ENCODE assay signal across 8 cellular contexts in the genomic region with DNA sequence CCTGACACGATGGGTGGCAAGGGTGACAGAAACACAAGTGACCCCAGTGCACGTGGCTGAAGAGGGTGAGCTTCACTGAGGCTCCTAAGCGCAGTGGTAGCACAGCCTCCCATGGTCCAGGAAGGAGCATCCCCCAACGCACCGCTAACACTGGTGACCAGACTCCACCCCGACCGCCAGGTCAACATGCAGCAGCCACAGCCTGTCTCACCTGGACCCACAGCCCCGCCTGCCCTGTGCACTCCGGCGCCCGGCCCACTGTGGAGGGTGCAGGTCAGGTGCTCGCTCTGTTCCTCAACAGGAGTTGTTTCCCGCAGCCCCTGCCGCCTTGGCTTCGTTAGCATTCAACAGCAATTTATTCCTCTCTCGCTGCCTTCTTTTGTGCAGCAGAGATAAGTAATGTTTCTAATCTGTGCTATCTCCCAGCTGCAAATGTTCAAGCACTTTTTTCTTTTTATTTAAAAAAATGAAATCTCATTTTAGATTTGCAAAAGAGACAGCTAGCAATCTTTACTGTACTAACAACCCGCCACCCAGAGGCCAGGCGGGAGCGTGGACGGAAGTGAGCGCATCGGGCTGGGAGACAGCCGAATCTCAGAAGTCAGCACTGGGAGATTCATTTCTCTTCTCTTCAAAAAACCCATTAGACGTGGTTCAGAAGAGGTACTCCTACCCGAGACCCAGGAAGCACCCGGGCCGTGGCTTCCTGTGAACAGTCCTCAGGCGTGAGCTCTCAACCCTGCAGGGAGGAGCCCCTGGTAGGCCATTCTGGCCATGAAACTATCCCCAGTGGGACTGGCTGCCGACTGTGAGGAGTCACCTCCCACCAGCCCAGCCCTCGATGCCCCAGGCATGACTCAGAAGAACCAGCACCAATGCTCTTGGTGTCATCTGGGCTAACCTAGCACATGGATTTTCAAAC.
DNase-seq lines count a peak whose midpoint lies in the region; ATAC-seq, FAIRE-seq and TF ChIP-seq lines count a peak whose summit lies in the region.

No MANE protein-coding gene starts in this region.

- TF ChIP-seq EP300 in transverse colon (IDR thresholded peaks at IDR 0.05; ENCODE audit: low read depth), result no peak

- intact Hi-C loops in transverse colon (cut with DNase I; ENCODE audit: low total_unique reads), result no loop called here
- intact Hi-C loops in cardiac septum (cut with DNase I), result no loop called here

- no peaks in the 10 kb centered on the region for H3K9me3 ChIP-seq in transverse colon

- H3K4me3 Mint-ChIP-seq in activated naive CD8-positive, alpha-beta T cell treated with anti-CD3 and anti-CD28 coated beads, Interleukin-2, amount 10 ng/mL, durations not matched to agents 7 days and 5 days, result peak overlapping the region; percentile 15

- TF ChIP-seq POLR2A in transverse colon (IDR thresholded peaks at IDR 0.05), result no peak

- H3K36me3 ChIP-seq in transverse colon, result no peaks in the 10 kb centered on the region

- DNase-seq in GM18507 (ENCODE audit: extremely low spot score, insufficient read length, low read depth) (peak; percentile 23), NCI-H510A treated with DMSO at 0.1 percent for 48 hours (lab: John Stamatoyannopoulos, UW) (peak; percentile 44), transverse colon (no peak), NCI-H1694 (lab: John Stamatoyannopoulos, UW) (no peak), cardiac septum (ENCODE audit: low spot score) (no peak)
- DNase-seq in activated naive CD8-positive, alpha-beta T cell treated with anti-CD3 and anti-CD28 coated beads, Interleukin-2, amount 10 ng/mL, durations not matched to agents 7 days and 5 days, result peak; percentile 59
- DNase-seq in stimulated activated CD4-positive, alpha-beta T cell treated with anti-CD3 and anti-CD28 coated beads, Interleukin-4, amount 100 ng/mL, for 1 hour, result peak; percentile 30

- peaks cover 14% of the 10 kb centered on the region for H3K36me3 Mint-ChIP-seq in activated naive CD8-positive, alpha-beta T cell treated with anti-CD3 and anti-CD28 coated beads, Interleukin-2, amount 10 ng/mL, durations not matched to agents 7 days and 5 days

- no peak overlapping the region for H3K4me3 ChIP-seq in transverse colon

- POLR2A ChIA-PET in activated naive CD8-positive, alpha-beta T cell treated with anti-CD3 and anti-CD28 coated beads, Interleukin-2, amount 10 ng/mL, durations not matched to agents 7 days and 5 days (lab: Charles Lee), result interaction anchor here (1.1 to 1.4 kb wide), 3 partner anchors 20 to 113 kb away, joined by 4 to 5 read pairs (median 5); no protein-coding TSS in a partner anchor

- in situ Hi-C loops in transverse colon (cut with MboI; ENCODE audit: low pct_ligation_motif_present in 1 of 4, low pct_unique_long_range_greater_than_20kb in 1 of 4, low sequenced_read_pairs in 3 of 4), result no loop called here

- 76 to 79% methylated on average over 7 to 30 of the region's 30 CpGs for WGBS in transverse colon (ENCODE audit: low coverage in 1 of 2), 2 donors

- H3K4me1 ChIP-seq in transverse colon, result peaks cover 4 to 10% (median 7%) of the 10 kb centered on the region in 4 donors

- no peak overlapping the region for H3K27ac ChIP-seq in transverse colon

- ATAC-seq in activated naive CD8-positive, alpha-beta T cell treated with anti-CD3 and anti-CD28 coated beads, Interleukin-2, amount 10 ng/mL, durations not matched to agents 7 days and 5 days (ENCODE audit: low read depth), result peak; percentile 55
- ATAC-seq in GM18909 (IDR thresholded peaks at IDR 0.05; ENCODE audit: poor library complexity, unreplicated experiment), result no peak

- peak; percentile 74 for FAIRE-seq in GM18507 (lab: Jason Lieb, UNC)

- peaks cover 42% of the 10 kb centered on the region for H3K4me1 Mint-ChIP-seq in activated naive CD8-positive, alpha-beta T cell treated with anti-CD3 and anti-CD28 coated beads, Interleukin-2, amount 10 ng/mL, durations not matched to agents 7 days and 5 days

- TF ChIP-seq CTCF in transverse colon (IDR thresholded peaks at IDR 0.05), result no peak

- no peaks in the 10 kb centered on the region for H3K9me3 Mint-ChIP-seq in activated naive CD8-positive, alpha-beta T cell treated with anti-CD3 and anti-CD28 coated beads, Interleukin-2, amount 10 ng/mL, durations not matched to agents 7 days and 5 days

- H3K27me3 Mint-ChIP-seq in activated naive CD8-positive, alpha-beta T cell treated with anti-CD3 and anti-CD28 coated beads, Interleukin-2, amount 10 ng/mL, durations not matched to agents 7 days and 5 days, result peaks cover 1% of the 10 kb centered on the region

- no peaks in the 10 kb centered on the region for H3K27me3 ChIP-seq in transverse colon

- peak overlapping the region; percentile 57 for H3K27ac Mint-ChIP-seq in activated naive CD8-positive, alpha-beta T cell treated with anti-CD3 and anti-CD28 coated beads, Interleukin-2, amount 10 ng/mL, durations not matched to agents 7 days and 5 days

Comparison
In these comparisons a context has a peak if more than half of its experiments do, and no peak if none do; other contexts are left out.
1. DNase-seq: peak in GM18507 (single experiment), NCI-H510A treated with DMSO at 0.1 percent for 48 hours (single experiment), activated naive CD8-positive, alpha-beta T cell treated with anti-CD3 and anti-CD28 coated beads, Interleukin-2, amount 10 ng/mL, durations not matched to agents 7 days and 5 days (single experiment) and stimulated activated CD4-positive, alpha-beta T cell treated with anti-CD3 and anti-CD28 coated beads, Interleukin-4, amount 100 ng/mL, for 1 hour (single experiment); none in transverse colon (single experiment), NCI-H1694 (single experiment) and cardiac septum (single experiment).